ENCODE assay signal across 8 cellular contexts in genomic region chr19:18364826-18365528, GRCh38. TPM values are rescaled to one million over a fixed set of nuclear protein-coding genes. Genes with fewer than 3 reads are reported as not detected.
DNase-seq lines count a peak whose midpoint lies in the region; ATAC-seq lines count a peak whose summit lies in the region.

No MANE protein-coding gene starts in this region.

- 12 to 16% methylated on average over 15 of the region's 15 CpGs for WGBS in esophagus, 2 donors

- no peaks in the 10 kb centered on the region for H3K9me3 ChIP-seq in HUES6 (ENCODE audit: control insufficient read depth, insufficient read depth, low read depth, low read length)
- H3K9me3 ChIP-seq in esophagus (ENCODE audit: control insufficient read depth in 2 of 2, insufficient read depth in 1 of 2, low read depth in 1 of 2, low read length in 1 of 2), result no peaks in the 10 kb centered on the region

- H3K27me3 ChIP-seq in HUES6 (ENCODE audit: control insufficient read depth, insufficient read depth, low read length) (no peaks in the 10 kb centered on the region), esophagus (ENCODE audit: control insufficient read depth in 1 of 2, insufficient read depth in 2 of 2, low read length in 2 of 2) (no peaks in the 10 kb centered on the region)

- ATAC-seq in HG03442 (IDR thresholded peaks at IDR 0.05; ENCODE audit: unreplicated experiment), result no peak
- no peak for ATAC-seq in GM19395 (IDR thresholded peaks at IDR 0.05; ENCODE audit: unreplicated experiment)
- no peak for ATAC-seq in GM21737 (IDR thresholded peaks at IDR 0.05; ENCODE audit: unreplicated experiment)

- DNase-seq in CD1c-positive myeloid dendritic cell (ENCODE audit: extremely low spot score), result peak; percentile 92
- DNase-seq in SK-MEL-5 (ENCODE audit: low read depth, low spot score), result peak; percentile 97
- DNase-seq in myocyte (ENCODE audit: low read depth), result peak; percentile 69

- peaks cover 12% of the 10 kb centered on the region; the same call in 1 of the 2 replicates for H3K36me3 ChIP-seq in HUES6 (ENCODE audit: control insufficient read depth, insufficient read depth, low read length)
- no peaks in the 10 kb centered on the region for H3K36me3 ChIP-seq in esophagus (ENCODE audit: control insufficient read depth in 2 of 2, insufficient read depth in 2 of 2, low read length in 1 of 2)

- H3K9ac ChIP-seq in HUES6 (ENCODE audit: low read length), result peak overlapping the region; percentile 76

- H3K4me1 ChIP-seq in HUES6 (ENCODE audit: control insufficient read depth, insufficient read depth, low read length), result peaks cover 15% of the 10 kb centered on the region
- H3K4me1 ChIP-seq in esophagus (ENCODE audit: control insufficient read depth in 2 of 2, insufficient read depth in 2 of 2, low read length in 1 of 2), result peaks cover 0 to 3% of the 10 kb centered on the region in 2 donors

- H3K4me3 ChIP-seq in HUES6 (ENCODE audit: low read depth, low read length) (no peak overlapping the region), esophagus (ENCODE audit: low read depth in 1 of 2, low read length in 2 of 2) (no peak overlapping the region)

- H3K27ac ChIP-seq in HUES6 (ENCODE audit: low read depth, low read length) (peak overlapping the region; percentile 91), esophagus (ENCODE audit: low read depth in 2 of 2, low read length in 1 of 2) (peak overlapping the region; percentile 29 to 65)

- in situ Hi-C loops in SK-MEL-5 (cut with HindIII; ENCODE audit: low pct_unique_long_range_greater_than_20kb, low sequenced_read_pairs), result no loop called here

RNA-seq across cellular contexts. Expression of gene GDF15, which starts 21.0 kb away (rescaled TPM):
- 873 and 1,003 TPM in 2 replicates for total RNA-seq in SK-MEL-5 (2014; rRNA removed; shearing (Covaris generic))
- polyA plus RNA-seq in SK-MEL-5 (2015; cell fraction: cytosol; rRNA removed), result 2,563 and 2,956 TPM in 2 replicates
- 251 and 324 TPM in 2 replicates for polyA plus RNA-seq in SK-MEL-5 (2015; cell fraction: nucleus; rRNA removed)
- 1 to 10 TPM in 1 of 2 donors, under 1 TPM in 1; 0.24 to 2.8 TPM for polyA plus RNA-seq in esophagus
- total RNA-seq in myocyte, result 104 and 116 TPM in 2 replicates
- 143 TPM for polyA plus RNA-seq in myocyte (2012)

RNA-seq across cellular contexts. Expression of gene PGPEP1, which starts 24.6 kb away (rescaled TPM):
- total RNA-seq in SK-MEL-5 (2014; rRNA removed; shearing (Covaris generic)), result 8.1 and 10.5 TPM in 2 replicates
- polyA plus RNA-seq in SK-MEL-5 (2015; cell fraction: cytosol; rRNA removed), result 8.1 and 16.6 TPM in 2 replicates
- polyA plus RNA-seq in SK-MEL-5 (2015; cell fraction: nucleus; rRNA removed), result 18.1 and 24.7 TPM in 2 replicates
- 1 to 10 TPM; 1.8 to 1.9 TPM for polyA plus RNA-seq in esophagus
- 32.1 and 47.9 TPM in 2 replicates for total RNA-seq in myocyte
- polyA plus RNA-seq in myocyte (2012), result 30.6 TPM

RNA-seq across cellular contexts. Expression of gene LRRC25, which starts 32.4 kb away (rescaled TPM):
- total RNA-seq in SK-MEL-5 (2014; rRNA removed; shearing (Covaris generic)), result not detected in 2 replicates
- polyA plus RNA-seq in SK-MEL-5 (2015; cell fraction: cytosol; rRNA removed), result 0.04 TPM in 1 of 2 replicates, not detected in the other
- not detected in 2 replicates for polyA plus RNA-seq in SK-MEL-5 (2015; cell fraction: nucleus; rRNA removed)
- under 1 TPM; 0.55 to 0.66 TPM for polyA plus RNA-seq in esophagus
- total RNA-seq in myocyte, result not detected in 2 replicates
- polyA plus RNA-seq in myocyte (2012), result not detected

RNA-seq across cellular contexts. Expression of gene LSM4, which starts 42.1 kb away (rescaled TPM):
- 221 and 250 TPM in 2 replicates for total RNA-seq in SK-MEL-5 (2014; rRNA removed; shearing (Covaris generic))
- 308 and 318 TPM in 2 replicates for polyA plus RNA-seq in SK-MEL-5 (2015; cell fraction: cytosol; rRNA removed)
- polyA plus RNA-seq in SK-MEL-5 (2015; cell fraction: nucleus; rRNA removed), result 83.4 and 96.2 TPM in 2 replicates
- polyA plus RNA-seq in esophagus, result 100 to 1,000 TPM in 1 of 2 donors, 10 to 100 TPM in 1; 96.9 to 113 TPM
- total RNA-seq in myocyte, result 290 and 353 TPM in 2 replicates
- polyA plus RNA-seq in myocyte (2012), result 213 TPM

RNA-seq across cellular contexts. Expression of gene SSBP4, which starts 54.2 kb away (rescaled TPM):
- total RNA-seq in SK-MEL-5 (2014; rRNA removed; shearing (Covaris generic)), result 18.9 and 25.7 TPM in 2 replicates
- polyA plus RNA-seq in SK-MEL-5 (2015; cell fraction: cytosol; rRNA removed), result 34.2 and 44.7 TPM in 2 replicates
- 144 and 159 TPM in 2 replicates for polyA plus RNA-seq in SK-MEL-5 (2015; cell fraction: nucleus; rRNA removed)
- 10 to 100 TPM; 25.4 to 25.9 TPM for polyA plus RNA-seq in esophagus
- total RNA-seq in myocyte, result 124 and 134 TPM in 2 replicates
- polyA plus RNA-seq in myocyte (2012), result 31.0 TPM
